Comparison of ENCODE assay signal across 8 cellular contexts in genomic region chr18:22846088-22846683, GRCh38.
DNase-seq lines count a peak whose midpoint lies in the region; ATAC-seq, FAIRE-seq and TF ChIP-seq lines count a peak whose summit lies in the region.

No MANE protein-coding gene starts in this region.

- FAIRE-seq in H1 (lab: Jason Lieb, UNC), result peak; percentile 73

- no peak overlapping the region for H3K56ac ChIP-seq in H1 (replicated peaks; ENCODE audit: insufficient read length, low read depth, low read length)

- no peak overlapping the region for H2BK12ac ChIP-seq in H1 (ENCODE audit: low read depth, low read length)

- CTCF ChIA-PET in H1 (lab: Charles Lee; ENCODE audit: partially characterized antibody), result interaction anchor here (1.4 to 2.6 kb wide), 3 partner anchors 12 to 137 kb away, joined by 3 to 9 read pairs (median 4); no protein-coding TSS in a partner anchor

- TF ChIP-seq EP300 in H1 (IDR thresholded peaks at IDR 0.05; ENCODE audit: borderline replicate concordance in 1 of 2, low read depth in 2 of 2, low read length in 2 of 2), result no peak

- POLR2A ChIA-PET in H1 (lab: Charles Lee; ENCODE audit: partially characterized antibody), result no interaction called here

- no peak overlapping the region for H3K18ac ChIP-seq in H1 (ENCODE audit: extremely low read depth, low read length)

- TF ChIP-seq CTCF in GM10266 (IDR thresholded peaks at IDR 0.05; ENCODE audit: control insufficient read depth, insufficient read depth, low read depth, missing control alignments), result peak; percentile 40
- no peak; a peak in 1 of 4 replicates for TF ChIP-seq CTCF in H1 (IDR thresholded peaks at IDR 0.05; ENCODE audit: control extremely low read depth in 1 of 3, insufficient read depth in 1 of 3, low read depth in 1 of 3, low read length in 3 of 3)
- peak; percentile 47 for TF ChIP-seq CTCF in progenitor cell of endocrine pancreas (IDR thresholded peaks at IDR 0.05; ENCODE audit: unreplicated experiment)

- H3K27me3 Mint-ChIP-seq in progenitor cell of endocrine pancreas, result no peaks in the 10 kb centered on the region

- H3K4me3 Mint-ChIP-seq in progenitor cell of endocrine pancreas (ENCODE audit: low read depth), result no peak overlapping the region

- H3K27ac Mint-ChIP-seq in progenitor cell of endocrine pancreas, result peak overlapping the region; percentile 71

- no peak for TF ChIP-seq POLR2A in H1 (IDR thresholded peaks at IDR 0.05; ENCODE audit: control extremely low read depth in 1 of 2, low read depth in 2 of 2, low read length in 2 of 2)

- peaks cover 23% of the 10 kb centered on the region for H3K4me1 Mint-ChIP-seq in progenitor cell of endocrine pancreas (ENCODE audit: low read depth)

- no peak overlapping the region for H3K4me2 ChIP-seq in H1 (ENCODE audit: insufficient read depth in 1 of 2, low read depth in 2 of 2, low read length in 2 of 2)

- H3K36me3 ChIP-seq in H1 (ENCODE audit: control insufficient read depth in 2 of 4, insufficient read depth in 4 of 4, low read length in 3 of 4), result no peaks in the 10 kb centered on the region

- peak in 1 of 2 experiments; percentile 32; a peak in 2 of 4 replicates for TF ChIP-seq RAD21 in H1 (IDR thresholded peaks at IDR 0.05 in 1 of 2, conservative IDR thresholded peaks at IDR 0.05 in 1 of 2; ENCODE audit: low read depth in 2 of 2, low read length in 2 of 2)

- WGBS in H1 (ENCODE audit: extremely low coverage in 1 of 2, insufficient coverage in 1 of 2, insufficient read length in 1 of 2, insufficient replicate concordance in 2 of 2, low coverage in 1 of 2, low lambda C conversion rate in 2 of 2, missing lambda C conversion rate in 1 of 2), 2 experiments, result 85% methylated on average over 6 of the region's 6 CpGs; no CpG with 5 or more reads in 1 of the 2 experiments

- H3K23me2 ChIP-seq in H1 (ENCODE audit: low read depth, low read length), result no peaks in the 10 kb centered on the region

- no peaks in the 10 kb centered on the region for H3K36me3 Mint-ChIP-seq in progenitor cell of endocrine pancreas (ENCODE audit: insufficient read depth)

- H3K27ac ChIP-seq in H1 (ENCODE audit: low read depth, low read length), result no peak overlapping the region

- H4K5ac ChIP-seq in H1 (ENCODE audit: insufficient read length, low read depth, low read length), result no peak overlapping the region

- H3K4me1 ChIP-seq in H1 (replicated peaks in 1 of 4; ENCODE audit: control insufficient read depth in 3 of 4, insufficient read depth in 4 of 4, low read length in 3 of 4), result no peaks in the 10 kb centered on the region

- H3K79me1 ChIP-seq in H1 (ENCODE audit: low read depth, low read length), result no peaks in the 10 kb centered on the region

- no peaks in the 10 kb centered on the region for H4K20me1 ChIP-seq in H1 (replicated peaks in 1 of 2; ENCODE audit: control insufficient read depth in 1 of 2, insufficient read depth in 2 of 2, low read length in 2 of 2)

- DNase-seq in GM10266 (ENCODE audit: extremely low spot score) (no peak), NCI-H524 (lab: John Stamatoyannopoulos, UW) (peak; percentile 9 to 48), H1 (ENCODE audit: low read depth in 1 of 2, low spot score in 2 of 2) (no peak), progenitor cell of endocrine pancreas (ENCODE audit: low spot score, unreplicated experiment) (no peak), DMS79 treated with DMSO at 0.1 percent for 48 hours (lab: John Stamatoyannopoulos, UW) (no peak), left ventricle myocardium superior (no peak)

- H4K8ac ChIP-seq in H1 (ENCODE audit: extremely low read depth, insufficient read depth, low read length), result no peak overlapping the region

- no peak overlapping the region for H3K4me3 ChIP-seq in H1 (ENCODE audit: extremely low read depth in 1 of 4, insufficient read depth in 2 of 4, low read depth in 3 of 4, low read length in 4 of 4)

- H2AK5ac ChIP-seq in H1 (ENCODE audit: low read depth, low read length), result no peak overlapping the region

- no peak overlapping the region for H3K14ac ChIP-seq in H1 (ENCODE audit: insufficient read length)

- no peak overlapping the region for H2BK20ac ChIP-seq in H1 (ENCODE audit: low read length)

- H4K91ac ChIP-seq in H1 (replicated peaks; ENCODE audit: insufficient read length, low read length), result no peak overlapping the region

- H3K23ac ChIP-seq in H1 (ENCODE audit: insufficient read length), result no peak overlapping the region

- no peak for ATAC-seq in HG03469 (IDR thresholded peaks at IDR 0.05; ENCODE audit: unreplicated experiment)
- ATAC-seq in GM21515 (IDR thresholded peaks at IDR 0.05; ENCODE audit: unreplicated experiment), result no peak
- no peak for ATAC-seq in left ventricle myocardium superior

- H2BK120ac ChIP-seq in H1 (replicated peaks; ENCODE audit: low read depth, low read length), result no peak overlapping the region

- intact Hi-C loops in left ventricle myocardium superior (cut with micrococcal nuclease), result loop anchor here (10.0 kb wide), 1 partner anchor 139 kb away; no protein-coding TSS in a partner anchor

- H3K4ac ChIP-seq in H1 (replicated peaks; ENCODE audit: insufficient read length, low read depth, low read length), result no peak overlapping the region

- no peak overlapping the region for H2BK5ac ChIP-seq in H1 (ENCODE audit: low read depth, low read length)

- H2BK15ac ChIP-seq in H1 (ENCODE audit: low read length), result no peak overlapping the region

- no peaks in the 10 kb centered on the region for H3K9me3 ChIP-seq in H1 (ENCODE audit: insufficient read depth in 2 of 2, low read depth in 1 of 2, low read length in 1 of 2)

- H3K27me3 ChIP-seq in H1 (replicated peaks in 1 of 4; ENCODE audit: control insufficient read depth in 3 of 4, extremely low read depth in 1 of 4, insufficient read depth in 3 of 4, low read length in 3 of 4), result no peaks in the 10 kb centered on the region

- H3K79me2 ChIP-seq in H1 (ENCODE audit: control insufficient read depth in 1 of 2, insufficient read depth in 2 of 2, low read length in 2 of 2), result no peaks in the 10 kb centered on the region

- H3K9me3 Mint-ChIP-seq in progenitor cell of endocrine pancreas (ENCODE audit: low read depth), result no peaks in the 10 kb centered on the region

- H2AFZ ChIP-seq in H1 (ENCODE audit: low read length), result no peak overlapping the region

- H3K9ac ChIP-seq in H1 (replicated peaks in 1 of 4; ENCODE audit: extremely low read depth in 1 of 4, low read depth in 3 of 4, low read length in 3 of 4), result no peak overlapping the region

TF ChIP-seq in H1, 55 proteins besides CTCF, POLR2A, EP300 and RAD21:
- TF ChIP-seq SP1 (IDR thresholded peaks at IDR 0.05; ENCODE audit: low read depth, low read length) (no peak), GABPA (IDR thresholded peaks at IDR 0.05; ENCODE audit: borderline replicate concordance, insufficient read depth, low read length) (no peak), SUZ12 (IDR thresholded peaks at IDR 0.05; ENCODE audit: low read length) (no peak), ZNF274 (IDR thresholded peaks at IDR 0.05; ENCODE audit: borderline replicate concordance, extremely low read depth, low read length) (no peak), TAF7 (optimal IDR thresholded peaks at IDR 0.05; ENCODE audit: borderline replicate concordance, low read depth, low read length) (no peak), KDM5A (IDR thresholded peaks at IDR 0.05; ENCODE audit: low read length) (no peak), POLR2AphosphoS5 (IDR thresholded peaks at IDR 0.05; ENCODE audit: low read depth, low read length) (no peak), ATF2 (IDR thresholded peaks at IDR 0.05; ENCODE audit: low read length) (no peak), CEBPB (IDR thresholded peaks at IDR 0.05; ENCODE audit: low read depth, low read length) (no peak), EGR1 (IDR thresholded peaks at IDR 0.05; ENCODE audit: borderline replicate concordance, low read depth, low read length) (no peak), NRF1 (IDR thresholded peaks at IDR 0.05; ENCODE audit: low read depth, low read length) (no peak)

Comparison
In these comparisons a context has a peak if more than half of its experiments do, and no peak if none do; other contexts are left out.
1. DNase-seq: peak in NCI-H524 (2 of 2); none in GM10266 (single experiment), H1 (0 of 2), progenitor cell of endocrine pancreas (single experiment), DMS79 treated with DMSO at 0.1 percent for 48 hours (single experiment) and left ventricle myocardium superior (single experiment).
2. CTCF ChIP-seq: peak in GM10266 (single experiment) and progenitor cell of endocrine pancreas (single experiment); none in H1 (0 of 3).